25 cellular contexts compared by ENCODE assay signal in the genomic region with DNA sequence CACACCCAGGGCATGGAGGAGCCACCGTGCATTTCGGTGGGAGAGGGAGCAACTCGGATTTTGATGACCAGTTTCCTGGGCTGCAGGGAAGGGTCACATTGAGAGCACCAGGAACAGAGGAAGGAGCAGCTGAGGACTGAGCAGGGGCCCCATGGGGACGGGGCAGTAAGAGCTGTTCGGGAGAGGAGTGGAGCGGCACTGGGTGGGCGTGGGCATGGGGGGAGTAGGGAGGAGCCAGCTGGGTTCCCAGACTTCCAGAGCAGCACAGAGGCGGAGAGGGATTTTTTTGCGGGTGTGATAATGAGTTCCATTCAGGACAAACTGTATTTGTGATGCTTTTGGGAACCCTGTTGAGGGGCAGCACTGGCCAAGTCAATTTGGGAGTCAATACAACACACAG. TPM values are rescaled to one million over a fixed set of nuclear protein-coding genes. Genes with fewer than 3 reads are reported as not detected.
"Had no signal": no experiment of that assay in that cellular context is flagged by ENCODE, and none has a peak within 500 bp of the region (broad histone marks: within the 10 kb centered on the region; RNA-seq: fewer than 3 reads in every experiment).

No MANE protein-coding gene starts in this region.

- H3K4me1 ChIP-seq: pancreas, thyroid gland had no signal

- H3K27me3 Mint-ChIP-seq: naive B cell, progenitor cell of endocrine pancreas, type B pancreatic cell had no signal

- H3K27ac ChIP-seq: colonic mucosa, heart right ventricle, pancreas, suprapubic skin, thyroid gland had no signal

- H3K36me3 Mint-ChIP-seq: naive B cell, type B pancreatic cell had no signal

- H3K36me3 ChIP-seq: colonic mucosa, heart right ventricle, pancreas, suprapubic skin, thyroid gland had no signal

- DNase-seq: colonic mucosa; dermis blood vessel endothelial cell; effector CD4-positive, alpha-beta T cell; foreskin melanocyte; heart right ventricle; hypothalamus; kidney glomerular epithelial cell; mesendoderm; naive B cell; nephron progenitor cell; nucleus accumbens; small intestine; stimulated activated CD4-positive, alpha-beta T cell treated with anti-CD3 and anti-CD28 coated beads, Interleukin-12 subunit alpha, Interleukin-12 subunit beta, amount 100 ng/mL, for 4 hours; stimulated activated naive CD8-positive, alpha-beta T cell treated with anti-CD3 and anti-CD28 coated beads, Interleukin-15, Interleukin-2, amounts not matched to agents 100 U/mL and 50 U/mL, for 24 hours; thyroid gland had no signal

- H3K27ac Mint-ChIP-seq: nephron progenitor cell, progenitor cell of endocrine pancreas, type B pancreatic cell had no signal

- H3K4me3 Mint-ChIP-seq: nephron progenitor cell, type B pancreatic cell had no signal

- H3K27me3 ChIP-seq: colonic mucosa, heart right ventricle, pancreas, suprapubic skin, thyroid gland had no signal

- FAIRE-seq: islet of Langerhans, pancreas, small intestine, urothelium cell line had no signal

- H3K4me1 Mint-ChIP-seq: naive B cell had no signal

- H3K9me3 ChIP-seq: colonic mucosa, heart right ventricle, pancreas, suprapubic skin, thyroid gland had no signal

- H3K9me3 Mint-ChIP-seq: naive B cell, nephron progenitor cell, type B pancreatic cell had no signal

- H3K4me3 ChIP-seq: colonic mucosa, heart right ventricle, pancreas, suprapubic skin, thyroid gland had no signal

RNA-seq across cellular contexts. Expression of gene HES3, which starts 34.3 kb away (rescaled TPM):
- total RNA-seq: colonic mucosa, dermis blood vessel endothelial cell, heart right ventricle, liver, lung microvascular endothelial cell, pancreas, progenitor cell of endocrine pancreas, right cardiac atrium, suprapubic skin, thyroid gland had no signal
- polyA plus RNA-seq: esophagus, heart right ventricle, liver, pancreas, right cardiac atrium, small intestine had no signal
